ENCODE assay signal across 8 cellular contexts in genomic region chr14:31052905-31053586, GRCh38. TPM values are rescaled to one million over a fixed set of nuclear protein-coding genes. Genes with fewer than 3 reads are reported as not detected.
A peak's percentile ranks its signal among the peaks of the same experiment; 100 is the strongest.
DNase-seq lines count a peak whose midpoint lies in the region; ATAC-seq and TF ChIP-seq lines count a peak whose summit lies in the region.
"Not testable (repeated sequence)": the region's sequence is repeated elsewhere in the genome, so short reads cannot be mapped to it uniquely, and the experiment has no call there.

No MANE protein-coding gene starts in this region.

- not testable (repeated sequence) for H3K79me2 ChIP-seq in osteoblast (ENCODE audit: insufficient read depth, low read length)

- H3K4me2 ChIP-seq in osteoblast (ENCODE audit: insufficient read depth, low read length), result not testable (repeated sequence)

- not testable (repeated sequence) for TF ChIP-seq POLR2A in stomach (IDR thresholded peaks at IDR 0.05)

- not testable (repeated sequence) for H3K36me3 ChIP-seq in heart right ventricle; liver (ENCODE audit: control insufficient read depth in 4 of 4, insufficient read depth in 3 of 4, low read depth in 1 of 4, low read length in 3 of 4); osteoblast (ENCODE audit: insufficient read depth, low read length); stomach; aorta (ENCODE audit: control insufficient read depth in 1 of 2, insufficient read depth in 2 of 2, low read length in 1 of 2)

- H2AFZ ChIP-seq in osteoblast (ENCODE audit: low read length), result not testable (repeated sequence)

- WGBS in heart right ventricle, 2 donors, result 52 to 58% methylated on average over 9 of the region's 9 CpGs
- WGBS in liver, result 48% methylated on average over 9 of the region's 9 CpGs
- 58 to 70% (median 62%) methylated on average over 8 to 9 of the region's 9 CpGs for WGBS in stomach, 5 donors
- 30 to 34% methylated on average over 9 of the region's 9 CpGs for WGBS in aorta, 2 donors

- peak overlapping the region in 6 of 10 donors; percentile 4 to 52 (median 36) for H3K27ac ChIP-seq in heart right ventricle
- H3K27ac ChIP-seq in liver (ENCODE audit: low read depth in 1 of 2, low read length in 2 of 2), result peak overlapping the region; percentile 32 to 60
- not testable (repeated sequence) for H3K27ac ChIP-seq in osteoblast (ENCODE audit: low read depth, low read length); aorta (ENCODE audit: low read depth in 1 of 2, low read length in 2 of 2)
- H3K27ac ChIP-seq in stomach, result peak overlapping the region in 2 of 5 donors; percentile 4 to 29

- H3K27ac Mint-ChIP-seq in activated T-cell treated with anti-CD3 and anti-CD28 coated beads, Interleukin-2, amount 50 U/mL, for 72 hours, result peak overlapping the region; percentile 44

- H3K4me1 Mint-ChIP-seq in activated T-cell treated with anti-CD3 and anti-CD28 coated beads, Interleukin-2, amount 50 U/mL, for 72 hours (ENCODE audit: low read depth), result not testable (repeated sequence)

- TF ChIP-seq CTCF in heart right ventricle (IDR thresholded peaks at IDR 0.05); liver (IDR thresholded peaks at IDR 0.05; ENCODE audit: low read depth, low read length, missing input control); osteoblast (IDR thresholded peaks at IDR 0.05; ENCODE audit: extremely low read depth, low read depth, low read length); stomach (IDR thresholded peaks at IDR 0.05): not testable (repeated sequence)

- intact Hi-C loops in heart right ventricle (cut with DNase I), result loop anchor here in 1 of 10 donors (2.0 kb wide), 1 partner anchor 28 kb away; the partner anchor contains the start of gene AP4S1
- intact Hi-C loops in stomach (cut with DNase I; ENCODE audit: low total_unique reads); aorta (cut with DNase I): not testable (repeated sequence)

- TF ChIP-seq RAD21 in liver (IDR thresholded peaks at IDR 0.05), result peak; percentile 18 to 38

- TF ChIP-seq EP300 in stomach (IDR thresholded peaks at IDR 0.05), result not testable (repeated sequence)

- peak; percentile 11 for DNase-seq in EL
- not testable (repeated sequence) for DNase-seq in activated T-cell treated with anti-CD3 and anti-CD28 coated beads, Interleukin-2, amount 50 U/mL, for 72 hours
- peak; percentile 52 for DNase-seq in fibroblast of gingiva (ENCODE audit: low read depth)
- peak; percentile 75 to 79 for DNase-seq in heart right ventricle
- DNase-seq in osteoblast (ENCODE audit: insufficient read length, low spot score, missing footprints), result peak; percentile 35
- DNase-seq in stomach, result peak; percentile 28
- peak; percentile 80 to 85 for DNase-seq in aorta

- H3K27me3 Mint-ChIP-seq in activated T-cell treated with anti-CD3 and anti-CD28 coated beads, Interleukin-2, amount 50 U/mL, for 72 hours (ENCODE audit: low read depth), result not testable (repeated sequence)

- H3K9ac ChIP-seq in liver (ENCODE audit: low read depth in 1 of 2, low read length in 2 of 2), result not testable (repeated sequence)

- H4K20me1 ChIP-seq in osteoblast (ENCODE audit: insufficient read depth, low read length), result not testable (repeated sequence)

- H3K36me3 Mint-ChIP-seq in activated T-cell treated with anti-CD3 and anti-CD28 coated beads, Interleukin-2, amount 50 U/mL, for 72 hours (ENCODE audit: insufficient read depth in 2 of 2), result not testable (repeated sequence)

- H3K27me3 ChIP-seq in heart right ventricle; liver (ENCODE audit: control insufficient read depth in 4 of 4, insufficient read depth in 4 of 4, low read length in 3 of 4); osteoblast (ENCODE audit: insufficient read depth, low read length); stomach; aorta (ENCODE audit: control insufficient read depth in 1 of 2, insufficient read depth in 2 of 2, low read length in 1 of 2): not testable (repeated sequence)

- not testable (repeated sequence) for H3K4me3 Mint-ChIP-seq in activated T-cell treated with anti-CD3 and anti-CD28 coated beads, Interleukin-2, amount 50 U/mL, for 72 hours

- not testable (repeated sequence) for H3K9me3 ChIP-seq in heart right ventricle; liver (ENCODE audit: control insufficient read depth in 4 of 4, low read length in 3 of 4); osteoblast (ENCODE audit: low read depth, low read length); stomach; aorta (ENCODE audit: control insufficient read depth, low read length)

- peaks cover 0 to 35% (median 4%) of the 10 kb centered on the region in 9 donors for H3K4me1 ChIP-seq in heart right ventricle
- peaks cover 3 to 10% (median 6%) of the 10 kb centered on the region in 4 donors for H3K4me1 ChIP-seq in liver (ENCODE audit: control insufficient read depth in 4 of 4, insufficient read depth in 4 of 4, low read length in 3 of 4)
- H3K4me1 ChIP-seq in osteoblast (ENCODE audit: insufficient read depth, low read length); aorta (ENCODE audit: control insufficient read depth in 1 of 2, insufficient read depth in 2 of 2, low read length in 2 of 2): not testable (repeated sequence)
- H3K4me1 ChIP-seq in stomach, result peaks cover 0 to 17% (median 12%) of the 10 kb centered on the region in 4 donors

- not testable (repeated sequence) for ATAC-seq in activated T-cell treated with anti-CD3 and anti-CD28 coated beads, Interleukin-2, amount 50 U/mL, for 72 hours (replicated peaks in 1 of 2)
- peak; percentile 68 to 84 (median 75) for ATAC-seq in heart right ventricle
- peak; percentile 75 for ATAC-seq in aorta (ENCODE audit: low FRiP score)

- H3K4me3 ChIP-seq in heart right ventricle; liver (ENCODE audit: low read depth in 1 of 3, low read length in 3 of 3); osteoblast (ENCODE audit: insufficient read depth, low read length); stomach; aorta (ENCODE audit: low read length in 2 of 2): not testable (repeated sequence)

- not testable (repeated sequence) for H3K9me3 Mint-ChIP-seq in activated T-cell treated with anti-CD3 and anti-CD28 coated beads, Interleukin-2, amount 50 U/mL, for 72 hours

TF ChIP-seq in liver, 16 proteins besides CTCF, POLR2A, EP300 and RAD21:
- TF ChIP-seq HNF4A (conservative IDR thresholded peaks at IDR 0.05) (peak; percentile 88 to 89), HNF4G (IDR thresholded peaks at IDR 0.05) (peak; percentile 42), MAX (IDR thresholded peaks at IDR 0.05) (peak; percentile 30), FOXA1 (IDR thresholded peaks at IDR 0.05) (peak; percentile 20), JUND (IDR thresholded peaks at IDR 0.05) (peak in 1 of 2 donors; percentile 56), YY1 (IDR thresholded peaks at IDR 0.05) (peak; percentile 23), NR2F2 (IDR thresholded peaks at IDR 0.05) (peak; percentile 97), RXRA (IDR thresholded peaks at IDR 0.05) (peak; percentile 55 to 64)

RNA-seq across cellular contexts. Expression of gene STRN3, which starts 26.9 kb away (rescaled TPM):
- total RNA-seq in activated T-cell treated with anti-CD3 and anti-CD28 coated beads, Interleukin-2, amount 50 U/mL, for 72 hours, result 10 to 100 TPM; 19.7 to 24.5 TPM
- total RNA-seq in heart right ventricle (10 to 100 TPM; 42.1 to 60.4 (median 52.5) TPM), liver (10 to 100 TPM; 41.4 to 47.5 TPM), osteoblast (45.1 and 55.7 TPM in 2 replicates), stomach (10 to 100 TPM; 13.9 to 91.8 (median 42.4) TPM), aorta (10 to 100 TPM; 52.2 to 64.5 TPM)
- polyA plus RNA-seq in heart right ventricle (10 to 100 TPM; 10.5 to 13.8 TPM), liver (10 to 100 TPM in 1 of 2 donors, 1 to 10 TPM in 1; 6.8 to 20.9 TPM), stomach (10 to 100 TPM in 2 of 3 donors, 1 to 10 TPM in 1; 8.1 to 11.3 (median 10.5) TPM), aorta (10 to 100 TPM; 11.4 to 13.0 TPM)

RNA-seq across cellular contexts. Expression of gene AP4S1, which starts 27.6 kb away (rescaled TPM):
- total RNA-seq in activated T-cell treated with anti-CD3 and anti-CD28 coated beads, Interleukin-2, amount 50 U/mL, for 72 hours, result 1 to 10 TPM; 6.3 to 8.6 TPM
- 1 to 10 TPM; 6.9 to 9.4 (median 8.5) TPM for total RNA-seq in heart right ventricle
- polyA plus RNA-seq in heart right ventricle, result 1 to 10 TPM; 6.2 to 8.5 TPM
- 1 to 10 TPM; 1.8 to 4.3 TPM for total RNA-seq in liver
- 1 to 10 TPM; 1.3 to 1.7 TPM for polyA plus RNA-seq in liver
- 5.4 and 7.4 TPM in 2 replicates for total RNA-seq in osteoblast
- 10 to 100 TPM in 1 of 5 donors, 1 to 10 TPM in 2, under 1 TPM in 1, not detected in 1; 0.45 to 15.6 (median 5.4) TPM for total RNA-seq in stomach
- 1 to 10 TPM; 2.7 to 5.8 (median 5.0) TPM for polyA plus RNA-seq in stomach
- total RNA-seq in aorta, result 10 to 100 TPM in 1 of 2 donors, 1 to 10 TPM in 1; 9.7 to 10.1 TPM
- 10 to 100 TPM in 1 of 2 donors, 1 to 10 TPM in 1; 7.1 to 20.2 TPM for polyA plus RNA-seq in aorta
